17 cellular contexts compared by ENCODE assay signal in genomic region chr11:115884800-115885445, GRCh38.
DNase-seq lines count a peak whose midpoint lies in the region; ATAC-seq and TF ChIP-seq lines count a peak whose summit lies in the region.
"Had no signal": no experiment of that assay in that cellular context is flagged by ENCODE, and none has a peak within 500 bp of the region (broad histone marks: within the 10 kb centered on the region; RNA-seq: fewer than 3 reads in every experiment).

No MANE protein-coding gene starts in this region.

- no peak overlapping the region for H2BK120ac ChIP-seq in neuronal stem cell (ENCODE audit: low read depth, low read length)

- no peak overlapping the region for H2BK5ac ChIP-seq in neuronal stem cell (ENCODE audit: low read length)

- H3K18ac ChIP-seq in neuronal stem cell (ENCODE audit: low read length), result no peak overlapping the region

- H3K4me3 ChIP-seq in GM23338 (no peak overlapping the region), WERI-Rb-1 (ENCODE audit: low read depth, low read length) (no peak overlapping the region), mesodermal cell (ENCODE audit: extremely low read depth, insufficient read depth, low read length, poor library complexity, severe bottlenecking) (no peak overlapping the region), neuronal stem cell (ENCODE audit: low read length in 2 of 2) (no peak overlapping the region), dorsolateral prefrontal cortex (no peak overlapping the region)

- no peak overlapping the region for H4K8ac ChIP-seq in neuronal stem cell (ENCODE audit: low read depth, low read length)

- no peak overlapping the region for H3K23ac ChIP-seq in neuronal stem cell (ENCODE audit: low read depth, low read length, poor library complexity)

- H3K4me1 ChIP-seq in GM23338 (ENCODE audit: insufficient read depth) (peaks cover 5% of the 10 kb centered on the region; the same call in 1 of the 2 replicates), mesodermal cell (ENCODE audit: control insufficient read depth, insufficient read depth, low read length, poor library complexity, severe bottlenecking) (peaks cover 7% of the 10 kb centered on the region), neuronal stem cell (ENCODE audit: control insufficient read depth in 2 of 2, insufficient read depth in 1 of 2, low read depth in 1 of 2, low read length in 2 of 2) (peaks cover 4 to 26% of the 10 kb centered on the region in 2 donors)
- H3K4me1 ChIP-seq: BE2C had no signal

- H2BK15ac ChIP-seq in neuronal stem cell (ENCODE audit: low read length), result no peak overlapping the region

- H3K4me3 Mint-ChIP-seq in GM23338, result no peak overlapping the region
- H3K4me3 Mint-ChIP-seq: CD4-positive, CD25-positive, alpha-beta regulatory T cell had no signal

- TF ChIP-seq CTCF in GM23338 (conservative IDR thresholded peaks at IDR 0.05; ENCODE audit: low read depth in 2 of 2), result no peak
- no peak for TF ChIP-seq CTCF in WERI-Rb-1 (IDR thresholded peaks at IDR 0.05; ENCODE audit: low read depth, low read length)
- TF ChIP-seq CTCF in dorsolateral prefrontal cortex (IDR thresholded peaks at IDR 0.05 in 54 of 56, conservative IDR thresholded peaks at IDR 0.05 in 2 of 56; ENCODE audit: low read depth in 1 of 56, partially characterized antibody in 56 of 56), result no peak

- H3K27me3 ChIP-seq in GM23338 (ENCODE audit: insufficient read depth), result no peaks in the 10 kb centered on the region
- H3K27me3 ChIP-seq in WERI-Rb-1 (ENCODE audit: insufficient read depth, low read depth, severe bottlenecking), result no peaks in the 10 kb centered on the region
- H3K27me3 ChIP-seq in neuronal stem cell (ENCODE audit: control insufficient read depth in 3 of 3, insufficient read depth in 3 of 3, low read depth in 1 of 3, low read length in 3 of 3), result no peaks in the 10 kb centered on the region
- peaks cover 0 to 20% (median 0%) of the 10 kb centered on the region in 45 donors for H3K27me3 ChIP-seq in dorsolateral prefrontal cortex
- H3K27me3 ChIP-seq: BE2C had no signal

- no peak overlapping the region for H2BK12ac ChIP-seq in neuronal stem cell (ENCODE audit: low read length)

- H3K36me3 Mint-ChIP-seq in GM23338 (ENCODE audit: low read depth), result peaks cover 17% of the 10 kb centered on the region; the same call in 2 of the 3 replicates
- H3K36me3 Mint-ChIP-seq: CD4-positive, CD25-positive, alpha-beta regulatory T cell had no signal

- H2AK5ac ChIP-seq in neuronal stem cell (ENCODE audit: low read depth, low read length), result no peak overlapping the region

- no peaks in the 10 kb centered on the region for H3F3A ChIP-seq in GM23338 (replicated peaks; ENCODE audit: low read depth)

- H3K9ac ChIP-seq in neuronal stem cell (ENCODE audit: low read depth, low read length, poor library complexity), result no peak overlapping the region

- no peak overlapping the region for H4K91ac ChIP-seq in neuronal stem cell (ENCODE audit: low read depth, low read length, poor library complexity)

- H3K14ac ChIP-seq in neuronal stem cell (ENCODE audit: low read length), result no peak overlapping the region

- no peaks in the 10 kb centered on the region for H3K79me1 ChIP-seq in neuronal stem cell (ENCODE audit: low read depth, low read length)

- WGBS in mesodermal cell (ENCODE audit: insufficient coverage in 2 of 2), 2 experiments, result 92% methylated on average over 2 to 4 of the region's 4 CpGs
- WGBS in neuronal stem cell (ENCODE audit: extremely low coverage in 2 of 2, insufficient read length in 2 of 2, insufficient replicate concordance in 1 of 2), 2 donors, result no CpG with 5 or more reads among the region's 4 CpGs

- no peaks in the 10 kb centered on the region for H3K79me2 ChIP-seq in GM23338 (replicated peaks; ENCODE audit: insufficient read depth)

- intact Hi-C loops in dorsolateral prefrontal cortex (cut with DNase I), result no loop called here

- H2AFZ ChIP-seq in GM23338 (no peak overlapping the region), neuronal stem cell (ENCODE audit: low read length) (peak overlapping the region; percentile 53)

- ATAC-seq in GM23338, result peak; percentile 67

- H3K9me2 ChIP-seq in GM23338 (ENCODE audit: insufficient read depth), result no peaks in the 10 kb centered on the region

- peaks cover 21% of the 10 kb centered on the region for H3K9me3 Mint-ChIP-seq in GM23338

- no peaks in the 10 kb centered on the region for H4K20me1 ChIP-seq in GM23338 (replicated peaks; ENCODE audit: insufficient read depth)

- no peak overlapping the region; the same call in 1 of the 2 replicates for H3K27ac ChIP-seq in GM23338 (ENCODE audit: low read depth)
- H3K27ac ChIP-seq in WERI-Rb-1, result peak overlapping the region; percentile 15; the same call in 1 of the 2 replicates
- peak overlapping the region; percentile 58 for H3K27ac ChIP-seq in mesodermal cell (ENCODE audit: low read depth, low read length, severe bottlenecking)
- no peak overlapping the region for H3K27ac ChIP-seq in neuronal stem cell (replicated peaks; ENCODE audit: low read length)
- H3K27ac ChIP-seq in dorsolateral prefrontal cortex, result no peak overlapping the region
- H3K27ac ChIP-seq: RWPE1 had no signal

- H3K4me2 ChIP-seq in GM23338 (no peak overlapping the region), neuronal stem cell (ENCODE audit: insufficient read depth, low read length, poor library complexity, severe bottlenecking) (no peak overlapping the region)

- peaks cover 17% of the 10 kb centered on the region for H3K4me1 Mint-ChIP-seq in GM23338
- H3K4me1 Mint-ChIP-seq: CD4-positive, CD25-positive, alpha-beta regulatory T cell had no signal

- H3K9me3 ChIP-seq in WERI-Rb-1 (ENCODE audit: severe bottlenecking), result peaks cover 7% of the 10 kb centered on the region
- H3K9me3 ChIP-seq in mesodermal cell (ENCODE audit: control insufficient read depth, low read length), result no peaks in the 10 kb centered on the region
- H3K9me3 ChIP-seq in neuronal stem cell (replicated peaks in 1 of 2; ENCODE audit: control insufficient read depth in 2 of 2, insufficient read depth in 1 of 2, low read depth in 1 of 2, low read length in 2 of 2), result peaks cover 0 to 2% of the 10 kb centered on the region in 2 donors

- no peak overlapping the region for H3K4ac ChIP-seq in neuronal stem cell (ENCODE audit: low read length)

- H3K27me3 Mint-ChIP-seq in GM23338 (ENCODE audit: insufficient read depth, low read depth, poor library complexity), result peaks cover 7% of the 10 kb centered on the region

- H3K36me3 ChIP-seq in GM23338 (ENCODE audit: insufficient read depth) (peaks cover 5% of the 10 kb centered on the region; the same call in 1 of the 2 replicates), WERI-Rb-1 (no peaks in the 10 kb centered on the region), mesodermal cell (ENCODE audit: control insufficient read depth, insufficient read depth, low read length) (no peaks in the 10 kb centered on the region), neuronal stem cell (replicated peaks in 1 of 2; ENCODE audit: control insufficient read depth in 2 of 2, insufficient read depth in 2 of 2, low read length in 2 of 2) (no peaks in the 10 kb centered on the region)
- H3K36me3 ChIP-seq: BE2C had no signal

- no peak overlapping the region for H3K27ac Mint-ChIP-seq in GM23338

- DNase-seq in GM23338 (ENCODE audit: low spot score) (no peak), WERI-Rb-1 (peak; percentile 65), neuronal stem cell (ENCODE audit: low spot score) (no peak), dorsolateral prefrontal cortex (no peak), SIG-M5 treated with dmso at 0.1 percent for 504 hours (lab: John Stamatoyannopoulos, UW; ENCODE audit: unreplicated experiment) (no peak), NCI-H345 treated with DMSO at 0.1 percent for 48 hours (lab: John Stamatoyannopoulos, UW; ENCODE audit: unreplicated experiment) (no peak)
- DNase-seq: BE2C; CD4-positive, CD25-positive, alpha-beta regulatory T cell; COR-L47; DMS79; H7; Kasumi-1; NCI-H187; NCI-H69; SIG-M5 had no signal

TF ChIP-seq in GM23338, 12 proteins besides CTCF, POLR2A, EP300 and RAD21:
- TF ChIP-seq, protein P1, sequence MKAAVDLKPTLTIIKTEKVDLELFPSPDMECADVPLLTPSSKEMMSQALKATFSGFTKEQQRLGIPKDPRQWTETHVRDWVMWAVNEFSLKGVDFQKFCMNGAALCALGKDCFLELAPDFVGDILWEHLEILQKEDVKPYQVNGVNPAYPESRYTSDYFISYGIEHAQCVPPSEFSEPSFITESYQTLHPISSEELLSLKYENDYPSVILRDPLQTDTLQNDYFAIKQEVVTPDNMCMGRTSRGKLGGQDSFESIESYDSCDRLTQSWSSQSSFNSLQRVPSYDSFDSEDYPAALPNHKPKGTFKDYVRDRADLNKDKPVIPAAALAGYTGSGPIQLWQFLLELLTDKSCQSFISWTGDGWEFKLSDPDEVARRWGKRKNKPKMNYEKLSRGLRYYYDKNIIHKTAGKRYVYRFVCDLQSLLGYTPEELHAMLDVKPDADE (IDR thresholded peaks at IDR 0.05), result no peak

Comparison
In these comparisons a context has a peak if more than half of its experiments do, and no peak if none do; other contexts are left out.
1. H3K27ac ChIP-seq: peak in WERI-Rb-1 (single experiment) and mesodermal cell (single experiment); none in GM23338 (single experiment), neuronal stem cell (single experiment) and dorsolateral prefrontal cortex (0 of 59).